In genomic region chr6:130019796-130020105, GRCh38 we compare ENCODE assay signal across 8 cellular contexts. TPM values are rescaled to one million over a fixed set of nuclear protein-coding genes. Genes with fewer than 3 reads are reported as not detected.
DNase-seq lines count a peak whose midpoint lies in the region; ATAC-seq and TF ChIP-seq lines count a peak whose summit lies in the region.

No MANE protein-coding gene starts in this region.

- no peak overlapping the region for H3K9ac ChIP-seq in duodenal mucosa (ENCODE audit: low read depth in 1 of 2, low read length in 2 of 2)

- no peaks in the 10 kb centered on the region for H3K9me3 ChIP-seq in duodenal mucosa (ENCODE audit: control insufficient read depth in 1 of 2, low read length in 2 of 2)

- TF ChIP-seq CTCF in CD14-positive monocyte (IDR thresholded peaks at IDR 0.05) = no peak

- peaks cover 4 to 5% of the 10 kb centered on the region in 2 donors for H3K4me1 ChIP-seq in duodenal mucosa (ENCODE audit: control insufficient read depth in 1 of 2, insufficient read depth in 2 of 2, low read length in 2 of 2)

- DNase-seq in CD14-positive monocyte (ENCODE audit: low spot score) = no peak
- DNase-seq in Jurkat, Clone E6-1 (ENCODE audit: low read depth, low spot score) = no peak
- DNase-seq in natural killer cell treated with Interleukin-12 subunit alpha and Interleukin-12 subunit beta and Interleukin-15 and Interleukin-18, amount 100 ng/mL, for 72 hours (ENCODE audit: low spot score) = no peak
- no peak for DNase-seq in occipital lobe (lab: John Stamatoyannopoulos, UW)
- no peak for DNase-seq in SKM-1 treated with dmso at 0.1 percent for 144 hours (lab: John Stamatoyannopoulos, UW; ENCODE audit: unreplicated experiment)
- DNase-seq in hippocampal formation (lab: John Stamatoyannopoulos, UW) = no peak
- no peak for DNase-seq in NCI-H1436 (lab: John Stamatoyannopoulos, UW)

- H3K4me3 ChIP-seq in Jurkat, Clone E6-1 (ENCODE audit: low read length) = peak overlapping the region; percentile 63
- peak overlapping the region; percentile 80 to 84 for H3K4me3 ChIP-seq in duodenal mucosa (ENCODE audit: low read depth in 1 of 2, low read length in 2 of 2)

- peaks cover 8% of the 10 kb centered on the region for H3K4me1 Mint-ChIP-seq in CD14-positive monocyte
- H3K4me1 Mint-ChIP-seq in natural killer cell treated with Interleukin-12 subunit alpha and Interleukin-12 subunit beta and Interleukin-15 and Interleukin-18, amount 100 ng/mL, for 72 hours (ENCODE audit: low read depth in 2 of 2) = peaks cover 14 to 16% of the 10 kb centered on the region in 2 donors

- H3K27ac Mint-ChIP-seq in CD14-positive monocyte = peak overlapping the region in 3 of 7 donors; percentile 68 to 93 (median 84)
- H3K27ac Mint-ChIP-seq in natural killer cell treated with Interleukin-12 subunit alpha and Interleukin-12 subunit beta and Interleukin-15 and Interleukin-18, amount 100 ng/mL, for 72 hours = peak overlapping the region in 1 of 2 donors; percentile 83

- peak overlapping the region; percentile 91 to 92 for H3K4me3 Mint-ChIP-seq in CD14-positive monocyte
- H3K4me3 Mint-ChIP-seq in natural killer cell treated with Interleukin-12 subunit alpha and Interleukin-12 subunit beta and Interleukin-15 and Interleukin-18, amount 100 ng/mL, for 72 hours = peak overlapping the region; percentile 99

- intact Hi-C loops in CD14-positive monocyte (cut with micrococcal nuclease) = loop anchor here (5.0 to 10.0 kb wide), 3 partner anchors 127 to 422 kb away; no protein-coding TSS in a partner anchor

- H3K36me3 Mint-ChIP-seq in CD14-positive monocyte = peaks cover 15 to 16% of the 10 kb centered on the region in 2 donors
- peaks cover 7% of the 10 kb centered on the region for H3K36me3 Mint-ChIP-seq in natural killer cell treated with Interleukin-12 subunit alpha and Interleukin-12 subunit beta and Interleukin-15 and Interleukin-18, amount 100 ng/mL, for 72 hours

- no peak overlapping the region for H3K27ac ChIP-seq in duodenal mucosa (ENCODE audit: low read depth, low read length)

- H3K27me3 Mint-ChIP-seq in CD14-positive monocyte (ENCODE audit: low read depth in 3 of 3) = peaks cover 0 to 2% (median 1%) of the 10 kb centered on the region in 3 donors
- H3K27me3 Mint-ChIP-seq in natural killer cell treated with Interleukin-12 subunit alpha and Interleukin-12 subunit beta and Interleukin-15 and Interleukin-18, amount 100 ng/mL, for 72 hours = no peaks in the 10 kb centered on the region

- no peaks in the 10 kb centered on the region for H3K27me3 ChIP-seq in duodenal mucosa (ENCODE audit: control insufficient read depth in 1 of 2, insufficient read depth in 2 of 2, low read length in 2 of 2)

- H3K36me3 ChIP-seq in duodenal mucosa (ENCODE audit: control insufficient read depth in 1 of 2, insufficient read depth in 2 of 2, low read length in 2 of 2) = no peaks in the 10 kb centered on the region

- ATAC-seq in natural killer cell treated with Interleukin-12 subunit alpha and Interleukin-12 subunit beta and Interleukin-15 and Interleukin-18, amount 100 ng/mL, for 72 hours = peak in 1 of 2 donors; percentile 38

- H3K9me3 Mint-ChIP-seq in CD14-positive monocyte = peaks cover 0 to 2% (median 0%) of the 10 kb centered on the region in 7 donors
- no peaks in the 10 kb centered on the region for H3K9me3 Mint-ChIP-seq in natural killer cell treated with Interleukin-12 subunit alpha and Interleukin-12 subunit beta and Interleukin-15 and Interleukin-18, amount 100 ng/mL, for 72 hours

RNA-seq across cellular contexts. Expression of gene L3MBTL3, which starts 1.4 kb away (rescaled TPM):
- 1 to 10 TPM; 2.1 to 3.7 TPM for polyA plus RNA-seq in CD14-positive monocyte
- polyA plus RNA-seq in Jurkat, Clone E6-1 (2012; ENCODE audit: insufficient read depth, insufficient read length) = 6.3 TPM
- 10 to 100 TPM in 1 of 2 donors, 1 to 10 TPM in 1; 7.4 to 12.5 TPM for total RNA-seq in natural killer cell treated with Interleukin-12 subunit alpha and Interleukin-12 subunit beta and Interleukin-15 and Interleukin-18, amount 100 ng/mL, for 72 hours
- total RNA-seq in occipital lobe = 38.8 TPM
